8 cellular contexts compared by ENCODE assay signal in the genomic region with DNA sequence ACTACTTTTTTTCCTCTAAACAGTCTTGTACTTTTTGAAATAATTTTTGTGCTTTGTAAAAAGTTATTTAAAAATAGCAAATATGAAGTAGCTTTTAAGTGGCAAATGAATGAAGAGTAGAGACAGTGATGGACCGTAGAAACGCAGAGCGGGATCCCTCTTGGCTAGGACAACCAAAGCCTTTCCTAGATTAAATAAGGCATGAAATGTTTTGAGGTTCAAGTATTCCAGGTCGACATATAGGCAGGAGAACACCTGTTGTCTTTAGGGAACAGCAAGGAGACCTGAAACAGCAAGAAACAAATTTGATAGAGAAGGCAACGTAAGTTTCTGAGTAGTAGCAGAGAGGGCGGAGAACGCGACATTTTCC.
DNase-seq lines count a peak whose midpoint lies in the region; ATAC-seq and TF ChIP-seq lines count a peak whose summit lies in the region.

No MANE protein-coding gene starts in this region.

- TF ChIP-seq CTCF in 22Rv1 (IDR thresholded peaks at IDR 0.05): no peak

- TF ChIP-seq POLR2A in GM18505 (IDR thresholded peaks at IDR 0.05; ENCODE audit: borderline replicate concordance, extremely low read depth, insufficient read depth, insufficient read length): no peak

- no peak for DNase-seq in caudate nucleus (lab: John Stamatoyannopoulos, UW)
- no peak for DNase-seq in NCI-H128 (lab: John Stamatoyannopoulos, UW; ENCODE audit: unreplicated experiment)
- no peak for DNase-seq in T-helper 9 cell
- DNase-seq in activated CD8-positive, alpha-beta memory T cell treated with anti-CD3 and anti-CD28 coated beads, Interleukin-2, amount 50 U/mL, for 48 hours: no peak

- H3K4me1 ChIP-seq in HUES6 (ENCODE audit: control insufficient read depth, insufficient read depth, low read length): peaks cover 15% of the 10 kb centered on the region
- peaks cover 11% of the 10 kb centered on the region for H3K4me1 ChIP-seq in mucosa of stomach (ENCODE audit: control insufficient read depth, insufficient read depth, low read length)

- no peak for ATAC-seq in GM18505 (IDR thresholded peaks at IDR 0.05; ENCODE audit: unreplicated experiment)

- H3K9me3 ChIP-seq in HUES6 (ENCODE audit: control insufficient read depth, insufficient read depth, low read depth, low read length) (no peaks in the 10 kb centered on the region), mucosa of stomach (ENCODE audit: control insufficient read depth, low read length) (no peaks in the 10 kb centered on the region)

- peak overlapping the region; percentile 9 for H3K9ac ChIP-seq in HUES6 (ENCODE audit: low read length)
- peak overlapping the region; percentile 76 for H3K9ac ChIP-seq in mucosa of stomach (ENCODE audit: low read length)

- no peaks in the 10 kb centered on the region for H3K36me3 ChIP-seq in HUES6 (ENCODE audit: control insufficient read depth, insufficient read depth, low read length)
- no peaks in the 10 kb centered on the region for H3K36me3 ChIP-seq in mucosa of stomach (ENCODE audit: control insufficient read depth, insufficient read depth, low read length)

- H3K27me3 ChIP-seq in HUES6 (ENCODE audit: control insufficient read depth, insufficient read depth, low read length) (no peaks in the 10 kb centered on the region), mucosa of stomach (ENCODE audit: control insufficient read depth, insufficient read depth, low read length) (no peaks in the 10 kb centered on the region)

- peak overlapping the region; percentile 67 for H3K4me3 ChIP-seq in HUES6 (ENCODE audit: low read depth, low read length)
- peak overlapping the region; percentile 66 for H3K4me3 ChIP-seq in mucosa of stomach (ENCODE audit: low read length)

- H3K27ac ChIP-seq in 22Rv1: peak overlapping the region; percentile 93
- H3K27ac ChIP-seq in HUES6 (ENCODE audit: low read depth, low read length): peak overlapping the region; percentile 6; the same call in 1 of the 2 replicates
- H3K27ac ChIP-seq in caudate nucleus (ENCODE audit: low read depth, low read length): peak overlapping the region; percentile 92

Comparison
In these comparisons a context has a peak if more than half of its experiments do, and no peak if none do; other contexts are left out.
1. H3K27ac ChIP-seq: peak in every context shown above with its lines; median percentile 93 in 22Rv1; 92 in caudate nucleus; 6 in HUES6.